Comparison of ENCODE assay signal across 23 cellular contexts in the genomic region with DNA sequence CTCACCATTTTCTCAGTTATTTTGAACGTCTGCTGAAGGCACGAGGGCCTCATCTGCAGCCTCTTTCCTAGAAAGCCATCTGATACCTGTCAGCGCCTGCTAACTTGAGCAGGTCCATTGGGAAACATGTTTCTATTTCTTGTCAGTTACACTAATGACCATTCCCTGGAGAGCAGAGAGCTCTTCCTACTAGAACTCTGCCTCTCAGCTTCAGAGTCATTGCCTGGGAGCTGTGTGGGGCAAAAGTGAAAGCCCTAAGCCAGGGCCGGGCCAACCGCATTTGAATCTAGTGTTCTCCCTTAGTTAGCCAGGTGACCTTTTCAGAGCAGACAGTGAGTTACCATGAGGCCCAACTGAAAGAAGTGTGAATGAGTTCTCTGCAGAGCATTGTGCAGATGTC.
"Had no signal": no experiment of that assay in that cellular context is flagged by ENCODE, and none has a peak within 500 bp of the region (broad histone marks: within the 10 kb centered on the region; RNA-seq: fewer than 3 reads in every experiment).

No MANE protein-coding gene starts in this region.

- H3K9ac ChIP-seq: parathyroid adenoma had no signal

- H3K79me2 ChIP-seq: parathyroid adenoma had no signal

- H2AFZ ChIP-seq: parathyroid adenoma had no signal

- H3K4me3 ChIP-seq: heart right ventricle, lower lobe of right lung, right atrium auricular region, skin epidermis, upper lobe of left lung had no signal

- H3K9me3 Mint-ChIP-seq: activated T-helper 17 cell treated with anti-CD3 and anti-CD28 coated beads, Interleukin-2, amount 50 U/mL, for 72 hours had no signal

- H3K4me1 Mint-ChIP-seq: activated CD4-positive, alpha-beta T cell treated with anti-CD3 and anti-CD28 coated beads, Interleukin-2, amount 10 ng/mL, durations not matched to agents 7 days and 5 days; activated T-helper 17 cell treated with anti-CD3 and anti-CD28 coated beads, Interleukin-2, amount 50 U/mL, for 72 hours had no signal

- H3K9me3 ChIP-seq: lower lobe of right lung, neutrophil, right atrium auricular region, upper lobe of left lung had no signal

- DNase-seq: activated CD4-positive, alpha-beta T cell treated with anti-CD3 and anti-CD28 coated beads, Interleukin-2, amount 10 ng/mL, durations not matched to agents 7 days and 5 days; activated naive CD4-positive, alpha-beta T cell treated with Interleukin-2 at 50 U/mL for 16 hours; anterior cingulate cortex; brain microvascular endothelial cell; cerebellar nuclear complex; dermis blood vessel endothelial cell; effector memory CD8-positive, alpha-beta T cell; heart right ventricle; left cardiac atrium; lower lobe of right lung; stimulated activated CD4-positive, alpha-beta T cell treated with anti-CD3 and anti-CD28 coated beads, Interleukin-4, amount 100 ng/mL, for 4 hours; stimulated activated CD8-positive, alpha-beta memory T cell treated with anti-CD3 and anti-CD28 coated beads, Interleukin-4, amount 100 ng/mL, for 48 hours; SW 1271; upper lobe of left lung had no signal

- H3K27me3 Mint-ChIP-seq: activated CD4-positive, alpha-beta T cell treated with anti-CD3 and anti-CD28 coated beads, Interleukin-2, amount 10 ng/mL, durations not matched to agents 7 days and 5 days had no signal

- H3K4me1 ChIP-seq: lower lobe of right lung, parathyroid adenoma, right atrium auricular region, upper lobe of left lung had no signal

- H3K36me3 ChIP-seq: brain microvascular endothelial cell, neutrophil, right atrium auricular region had no signal

- ATAC-seq: activated T-helper 17 cell treated with anti-CD3 and anti-CD28 coated beads, Interleukin-2, amount 50 U/mL, for 72 hours; effector memory CD8-positive, alpha-beta T cell; lower lobe of right lung had no signal

- H3K4me3 Mint-ChIP-seq: activated CD4-positive, alpha-beta T cell treated with anti-CD3 and anti-CD28 coated beads, Interleukin-2, amount 10 ng/mL, durations not matched to agents 7 days and 5 days; activated T-helper 17 cell treated with anti-CD3 and anti-CD28 coated beads, Interleukin-2, amount 50 U/mL, for 72 hours; effector memory CD8-positive, alpha-beta T cell; mesothelial cell of epicardium; stimulated activated naive CD8-positive, alpha-beta T cell treated with anti-CD3 and anti-CD28 coated beads, Interleukin-15, Interleukin-2, amounts not matched to agents 100 ng/mL and 50 ng/mL, for 24 hours; T-helper 2 cell treated with Interferon-gamma antibody and Interleukin-4, amounts not matched to agents 5 μg/mL and 100 μg/mL, for 36 hours had no signal

- H3K27ac Mint-ChIP-seq: activated CD4-positive, alpha-beta T cell treated with anti-CD3 and anti-CD28 coated beads, Interleukin-2, amount 10 ng/mL, durations not matched to agents 7 days and 5 days; activated T-helper 17 cell treated with anti-CD3 and anti-CD28 coated beads, Interleukin-2, amount 50 U/mL, for 72 hours; effector memory CD8-positive, alpha-beta T cell; mesothelial cell of epicardium; stimulated activated naive CD8-positive, alpha-beta T cell treated with anti-CD3 and anti-CD28 coated beads, Interleukin-15, Interleukin-2, amounts not matched to agents 100 ng/mL and 50 ng/mL, for 24 hours; T-helper 2 cell treated with Interferon-gamma antibody and Interleukin-4, amounts not matched to agents 5 μg/mL and 100 μg/mL, for 36 hours had no signal

- H3K27ac ChIP-seq: brain microvascular endothelial cell, epithelial cell of prostate, heart right ventricle, lower lobe of right lung, neutrophil, parathyroid adenoma, right atrium auricular region, skin epidermis, upper lobe of left lung had no signal

- H3K27me3 ChIP-seq: brain microvascular endothelial cell, heart right ventricle, right atrium auricular region, upper lobe of left lung had no signal
